In the genomic region with DNA sequence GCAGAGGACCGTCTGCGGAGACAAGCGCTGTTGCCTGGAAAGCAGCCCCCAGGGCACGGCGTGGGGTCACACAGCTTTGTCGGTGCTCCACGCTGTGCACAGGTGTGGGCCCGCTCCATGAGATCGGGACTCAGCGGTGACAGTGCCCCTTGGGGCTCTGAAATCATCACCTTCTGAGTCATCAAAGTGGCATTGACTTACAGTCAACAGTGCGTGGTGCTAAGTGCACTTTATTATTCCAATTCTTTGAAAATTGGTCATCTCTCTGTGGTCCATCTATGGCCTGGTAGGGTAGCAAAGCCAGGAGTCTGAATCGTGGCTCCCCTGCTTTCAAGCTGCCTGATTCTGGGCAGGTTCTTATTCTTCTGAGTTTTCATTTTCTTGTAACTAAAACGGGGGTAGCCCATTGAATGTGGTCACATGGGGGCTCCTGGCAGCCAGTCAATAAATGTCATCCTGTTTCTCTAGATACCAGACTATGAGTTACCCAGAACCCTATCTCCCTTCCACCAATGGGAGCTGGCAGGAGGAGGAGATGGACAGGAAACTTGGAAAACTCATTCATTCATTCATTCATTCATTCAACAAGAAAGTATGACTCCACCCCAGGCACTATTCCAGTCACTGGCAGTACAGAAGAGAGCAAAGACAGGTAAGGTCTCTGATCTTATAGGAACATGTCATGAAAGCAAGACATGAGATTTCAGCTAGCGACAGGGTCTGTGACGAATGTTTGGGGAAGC, we compare ENCODE assay signal across 2 cellular contexts.
TF ChIP-seq lines count a peak whose summit lies in the region.

No MANE protein-coding gene starts in this region.

TF ChIP-seq in A549, 52 proteins besides CTCF, POLR2A, EP300 and RAD21 (continued from another document):
- no peak for TF ChIP-seq FOSL2 (IDR thresholded peaks at IDR 0.05)
- 0 out of 2 replicates have a peak, but pooled peaks have one; percentile 23 for TF ChIP-seq FOSL2 (CRISPR knock-in tag; IDR thresholded peaks at IDR 0.05)
TF ChIP-seq in A549: peak in this region for 1.

TF ChIP-seq in SK-N-SH, 30 proteins besides CTCF, POLR2A, EP300 and RAD21:
- TF ChIP-seq USF2 (IDR thresholded peaks at IDR 0.05; ENCODE audit: borderline replicate concordance, low read depth, low read length) (no peak), MEF2A (IDR thresholded peaks at IDR 0.05; ENCODE audit: borderline replicate concordance, low read depth) (no peak), REST (IDR thresholded peaks at IDR 0.05; ENCODE audit: low read depth, low read length) (no peak), JUND (IDR thresholded peaks at IDR 0.05) (no peak), RCOR1 (IDR thresholded peaks at IDR 0.05; ENCODE audit: low read length) (no peak), RXRA (IDR thresholded peaks at IDR 0.05; ENCODE audit: borderline replicate concordance, low read depth) (no peak), CHD2 (IDR thresholded peaks at IDR 0.05; ENCODE audit: low read length, partially characterized antibody) (no peak), EZH2phosphoT487 (IDR thresholded peaks at IDR 0.05; ENCODE audit: borderline replicate concordance, low read depth) (no peak), MXI1 (IDR thresholded peaks at IDR 0.05; ENCODE audit: low read depth, low read length) (no peak), MAX (IDR thresholded peaks at IDR 0.05; ENCODE audit: low read depth) (no peak)
- TF ChIP-seq, protein P1, sequence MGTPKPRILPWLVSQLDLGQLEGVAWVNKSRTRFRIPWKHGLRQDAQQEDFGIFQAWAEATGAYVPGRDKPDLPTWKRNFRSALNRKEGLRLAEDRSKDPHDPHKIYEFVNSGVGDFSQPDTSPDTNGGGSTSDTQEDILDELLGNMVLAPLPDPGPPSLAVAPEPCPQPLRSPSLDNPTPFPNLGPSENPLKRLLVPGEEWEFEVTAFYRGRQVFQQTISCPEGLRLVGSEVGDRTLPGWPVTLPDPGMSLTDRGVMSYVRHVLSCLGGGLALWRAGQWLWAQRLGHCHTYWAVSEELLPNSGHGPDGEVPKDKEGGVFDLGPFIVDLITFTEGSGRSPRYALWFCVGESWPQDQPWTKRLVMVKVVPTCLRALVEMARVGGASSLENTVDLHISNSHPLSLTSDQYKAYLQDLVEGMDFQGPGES (IDR thresholded peaks at IDR 0.05; ENCODE audit: low read depth, low read length): no peak
- TF ChIP-seq, protein P2, sequence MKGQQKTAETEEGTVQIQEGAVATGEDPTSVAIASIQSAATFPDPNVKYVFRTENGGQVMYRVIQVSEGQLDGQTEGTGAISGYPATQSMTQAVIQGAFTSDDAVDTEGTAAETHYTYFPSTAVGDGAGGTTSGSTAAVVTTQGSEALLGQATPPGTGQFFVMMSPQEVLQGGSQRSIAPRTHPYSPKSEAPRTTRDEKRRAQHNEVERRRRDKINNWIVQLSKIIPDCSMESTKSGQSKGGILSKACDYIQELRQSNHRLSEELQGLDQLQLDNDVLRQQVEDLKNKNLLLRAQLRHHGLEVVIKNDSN (IDR thresholded peaks at IDR 0.05; ENCODE audit: borderline replicate concordance, low read depth): no peak
